In the genomic region with DNA sequence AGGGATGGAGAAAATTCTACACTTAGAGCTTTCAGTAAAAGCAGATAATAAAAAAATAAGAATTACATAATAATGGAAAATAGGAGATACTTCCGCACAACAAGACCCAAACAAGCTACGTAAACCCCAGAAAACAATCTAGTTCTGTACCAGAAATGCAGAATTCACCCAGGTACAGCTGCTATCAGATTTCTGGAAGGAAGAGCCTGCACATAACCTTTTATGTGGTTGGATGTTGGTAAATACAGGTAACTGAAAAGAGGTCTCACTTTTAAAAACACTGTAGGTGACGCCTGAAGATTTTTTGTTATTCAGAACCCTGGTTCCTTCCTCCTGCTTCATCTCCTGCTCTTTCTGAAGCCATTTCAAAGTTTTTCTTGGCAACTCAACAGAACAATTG, we compare ENCODE assay signal across 23 cellular contexts. TPM values are rescaled to one million over a fixed set of nuclear protein-coding genes. Genes with fewer than 3 reads are reported as not detected.
DNase-seq lines count a peak whose midpoint lies in the region; ATAC-seq, FAIRE-seq and TF ChIP-seq lines count a peak whose summit lies in the region.
"Had no signal": no experiment of that assay in that cellular context is flagged by ENCODE, and none has a peak within 500 bp of the region (broad histone marks: within the 10 kb centered on the region; RNA-seq: fewer than 3 reads in every experiment).

No MANE protein-coding gene starts in this region.

- H3K27me3 Mint-ChIP-seq in CD4-positive, CD25-positive, alpha-beta regulatory T cell = peaks cover 15% of the 10 kb centered on the region
- no peaks in the 10 kb centered on the region for H3K27me3 Mint-ChIP-seq in CD4-positive, alpha-beta T cell

- H3K4me3 ChIP-seq in CD4-positive, CD25-positive, alpha-beta regulatory T cell (ENCODE audit: low read depth, low read length) = peak overlapping the region; percentile 0
- no peak overlapping the region for H3K4me3 ChIP-seq in Loucy (ENCODE audit: low read length, poor library complexity, severe bottlenecking)
- H3K4me3 ChIP-seq: GM23248, HAP-1, K562 had no signal

- H3K9me2 ChIP-seq in Loucy (replicated peaks; ENCODE audit: low read depth, low read length) = no peaks in the 10 kb centered on the region

- FAIRE-seq in D721Med (lab: Jason Lieb, UNC) = no peak
- FAIRE-seq: A204.1, GM12892, GM18507, K562 had no signal

- POLR2A ChIA-PET in CD4-positive, alpha-beta T cell (lab: Charles Lee) = interaction anchor here (1.2 to 2.0 kb wide), 2 partner anchors 28 to 86 kb away, joined by 3 to 7 read pairs; a partner anchor contains a TSS

- peaks cover 0 to 14% (median 12%) of the 10 kb centered on the region in 4 donors for H3K4me1 Mint-ChIP-seq in CD4-positive, CD25-positive, alpha-beta regulatory T cell
- H3K4me1 Mint-ChIP-seq in CD4-positive, alpha-beta T cell (ENCODE audit: low read depth) = peaks cover 28% of the 10 kb centered on the region

- peaks cover 0 to 8% (median 3%) of the 10 kb centered on the region in 7 donors for H3K9me3 Mint-ChIP-seq in CD4-positive, CD25-positive, alpha-beta regulatory T cell
- H3K9me3 Mint-ChIP-seq in CD4-positive, alpha-beta T cell = peaks cover 2% of the 10 kb centered on the region

- no peak overlapping the region for H3K27ac ChIP-seq in CD4-positive, CD25-positive, alpha-beta regulatory T cell (ENCODE audit: insufficient read depth, low read length, poor library complexity, severe bottlenecking)
- no peak overlapping the region for H3K27ac ChIP-seq in CD4-positive, alpha-beta T cell (ENCODE audit: low read depth, low read length)
- H3K27ac ChIP-seq: GM23248, HL-60 had no signal

- H3K9me3 ChIP-seq in CD4-positive, CD25-positive, alpha-beta regulatory T cell (ENCODE audit: control insufficient read depth in 2 of 2, low read length in 2 of 2) = peaks cover 0 to 2% of the 10 kb centered on the region in 2 experiments
- H3K9me3 ChIP-seq in CD4-positive, alpha-beta T cell (ENCODE audit: control insufficient read depth, low read length) = peaks cover 3% of the 10 kb centered on the region
- no peaks in the 10 kb centered on the region for H3K9me3 ChIP-seq in Loucy (ENCODE audit: insufficient read depth, low read depth, low read length)
- H3K9me3 ChIP-seq: BE2C had no signal

- intact Hi-C loops in CD4-positive, alpha-beta T cell (cut with DNase I, micrococcal nuclease) = no loop called here

- no peak overlapping the region for H3K9ac ChIP-seq in Loucy (ENCODE audit: low read depth, low read length, poor library complexity, severe bottlenecking)
- H3K9ac ChIP-seq: GM23248 had no signal

- no peaks in the 10 kb centered on the region for H3K36me3 ChIP-seq in CD4-positive, CD25-positive, alpha-beta regulatory T cell (ENCODE audit: control insufficient read depth, insufficient read depth, low read length)
- H3K36me3 ChIP-seq in Loucy (ENCODE audit: insufficient read depth, low read length) = peaks cover 18% of the 10 kb centered on the region; the same call in 1 of the 2 replicates
- H3K36me3 ChIP-seq: HAP-1 had no signal

- no peaks in the 10 kb centered on the region for H3K27me3 ChIP-seq in CD4-positive, CD25-positive, alpha-beta regulatory T cell (ENCODE audit: control insufficient read depth, insufficient read depth, low read length)
- no peaks in the 10 kb centered on the region for H3K27me3 ChIP-seq in CD4-positive, alpha-beta T cell (ENCODE audit: control insufficient read depth, insufficient read depth, low read length)
- no peaks in the 10 kb centered on the region for H3K27me3 ChIP-seq in Loucy (ENCODE audit: insufficient read depth, low read length, poor library complexity, severe bottlenecking)
- H3K27me3 ChIP-seq: BE2C had no signal

- no peak overlapping the region for H2AFZ ChIP-seq in Loucy (ENCODE audit: low read length)
- H2AFZ ChIP-seq: GM23248 had no signal

- no peaks in the 10 kb centered on the region for H4K20me1 ChIP-seq in Loucy (ENCODE audit: insufficient read depth, low read length, poor library complexity, severe bottlenecking)

- no peak for DNase-seq in CD4-positive, CD25-positive, alpha-beta regulatory T cell
- DNase-seq in CD4-positive, alpha-beta T cell = no peak
- DNase-seq in central memory CD4-positive, alpha-beta T cell = peak; percentile 49
- DNase-seq in SW 1271 (lab: John Stamatoyannopoulos, UW) = no peak
- DNase-seq in D721Med (ENCODE audit: insufficient read length, low spot score) = no peak
- no peak for DNase-seq in stimulated activated CD4-positive, alpha-beta T cell treated with anti-CD3 and anti-CD28 coated beads, Interleukin-4, amount 100 ng/mL, for 4 hours
- DNase-seq: ACHN; BE2C; C1 segment of cervical spinal cord; CD8-positive, alpha-beta T cell; COR-L47; DMS153; DMS79; GDM1; GM23248 had no signal

- no peaks in the 10 kb centered on the region; the same call in 1 of the 2 replicates for H3K79me2 ChIP-seq in Loucy (ENCODE audit: insufficient read depth, low read length)

- H3K36me3 Mint-ChIP-seq in CD4-positive, CD25-positive, alpha-beta regulatory T cell = no peaks in the 10 kb centered on the region
- peaks cover 13% of the 10 kb centered on the region for H3K36me3 Mint-ChIP-seq in CD4-positive, alpha-beta T cell (ENCODE audit: low read depth)

- CTCF ChIA-PET in CD4-positive, alpha-beta T cell (lab: Charles Lee) = no interaction called here

- H3K27ac Mint-ChIP-seq in CD4-positive, CD25-positive, alpha-beta regulatory T cell = peak overlapping the region in 1 of 3 donors; percentile 41
- peak overlapping the region; percentile 19 for H3K27ac Mint-ChIP-seq in CD4-positive, alpha-beta T cell
- H3K27ac Mint-ChIP-seq: CD8-positive, alpha-beta T cell had no signal

- H3K4me3 Mint-ChIP-seq in CD4-positive, CD25-positive, alpha-beta regulatory T cell = no peak overlapping the region
- H3K4me3 Mint-ChIP-seq in CD4-positive, alpha-beta T cell = no peak overlapping the region
- H3K4me3 Mint-ChIP-seq: CD8-positive, alpha-beta T cell had no signal

- no peaks in the 10 kb centered on the region for H3F3A ChIP-seq in Loucy (ENCODE audit: low read depth)

- TF ChIP-seq CTCF in CD4-positive, alpha-beta T cell (IDR thresholded peaks at IDR 0.05) = no peak
- TF ChIP-seq CTCF in Loucy (conservative IDR thresholded peaks at IDR 0.05; ENCODE audit: low read length) (no peak), D721Med (IDR thresholded peaks at IDR 0.05; ENCODE audit: insufficient read depth, missing control alignments) (no peak)

- ATAC-seq in CD4-positive, CD25-positive, alpha-beta regulatory T cell (ENCODE audit: low read depth in 2 of 2) = no peak
- peak; percentile 64 for ATAC-seq in CD4-positive, alpha-beta T cell (ENCODE audit: poor library complexity)
- ATAC-seq in HG02623 (IDR thresholded peaks at IDR 0.05; ENCODE audit: unreplicated experiment) = no peak
- ATAC-seq: CD8-positive, alpha-beta T cell; K562 had no signal

- peaks cover 11% of the 10 kb centered on the region for H3K4me1 ChIP-seq in CD4-positive, CD25-positive, alpha-beta regulatory T cell (ENCODE audit: control insufficient read depth, insufficient read depth, low read length, poor library complexity, severe bottlenecking)
- peaks cover 21% of the 10 kb centered on the region for H3K4me1 ChIP-seq in Loucy (ENCODE audit: insufficient read depth, low read length, poor library complexity, severe bottlenecking)
- H3K4me1 ChIP-seq: BE2C, HAP-1 had no signal

- peak overlapping the region; percentile 18 for H3K4me2 ChIP-seq in Loucy (ENCODE audit: low read depth, low read length, poor library complexity, severe bottlenecking)

RNA-seq across cellular contexts. Expression of a gene that starts 29.9 kb away (rescaled TPM):
- 0.49 TPM for total RNA-seq in CD4-positive, CD25-positive, alpha-beta regulatory T cell
- under 1 TPM in 2 of 4 donors, not detected in 2; 0.17 to 0.41 TPM for polyA plus RNA-seq in CD4-positive, CD25-positive, alpha-beta regulatory T cell
- total RNA-seq in CD4-positive, alpha-beta T cell = under 1 TPM; 0.55 to 0.61 TPM
